In the genomic region with DNA sequence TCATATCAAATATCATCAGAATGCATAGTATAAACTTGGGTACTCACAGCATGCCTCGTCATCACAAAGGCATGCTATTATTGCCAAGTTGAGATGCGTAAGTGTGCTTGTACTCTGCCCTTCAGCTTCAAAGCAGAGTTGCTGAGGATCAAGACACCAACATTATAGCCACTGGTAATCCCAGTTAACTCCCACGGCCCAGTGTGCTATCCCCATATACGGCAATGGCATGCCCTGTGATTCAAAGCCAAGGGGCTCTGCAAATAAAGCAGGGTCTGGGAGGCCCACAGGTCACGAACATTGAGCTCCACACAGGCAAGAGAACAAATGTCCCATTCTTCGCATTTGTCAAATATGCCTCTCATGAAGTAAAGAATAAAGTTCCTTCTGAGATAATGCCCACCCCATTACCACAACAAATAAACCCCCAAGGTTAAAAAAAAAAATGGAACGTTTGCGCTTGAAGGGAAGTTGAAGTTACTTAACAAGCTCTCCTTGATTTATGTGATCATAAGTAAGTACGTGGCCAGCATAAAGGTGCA, we compare ENCODE assay signal across 12 cellular contexts.
DNase-seq lines count a peak whose midpoint lies in the region; ATAC-seq, FAIRE-seq and TF ChIP-seq lines count a peak whose summit lies in the region.
"Had no signal": no experiment of that assay in that cellular context is flagged by ENCODE, and none has a peak within 500 bp of the region (broad histone marks: within the 10 kb centered on the region; RNA-seq: fewer than 3 reads in every experiment).

No MANE protein-coding gene starts in this region.

- TF ChIP-seq POLR2A in A549 (IDR thresholded peaks at IDR 0.05; ENCODE audit: low read length) = no peak

- H3K27ac ChIP-seq in A549 = peak overlapping the region; percentile 16 to 63; a peak in 4 of 6 replicates

- CTCF ChIA-PET in A549 (lab: Yijun Ruan, JAX) = no interaction called here

- H3K4me3 Mint-ChIP-seq in immature natural killer cell = no peak overlapping the region
- H3K4me3 Mint-ChIP-seq in stimulated activated effector memory CD8-positive, alpha-beta T cell treated with anti-CD3 and anti-CD28 coated beads, Interleukin-12 subunit alpha, Interleukin-12 subunit beta, amount 100 ng/mL, for 72 hours = no peak overlapping the region

- H3K27ac Mint-ChIP-seq in immature natural killer cell = no peak overlapping the region
- no peak overlapping the region for H3K27ac Mint-ChIP-seq in stimulated activated effector memory CD8-positive, alpha-beta T cell treated with anti-CD3 and anti-CD28 coated beads, Interleukin-12 subunit alpha, Interleukin-12 subunit beta, amount 100 ng/mL, for 72 hours

- peak; percentile 59 to 89; a peak in 4 of 6 replicates for ATAC-seq in A549
- ATAC-seq in stimulated activated effector memory CD8-positive, alpha-beta T cell treated with anti-CD3 and anti-CD28 coated beads, Interleukin-12 subunit alpha, Interleukin-12 subunit beta, amount 100 ng/mL, for 72 hours = no peak
- ATAC-seq in GM21576 (IDR thresholded peaks at IDR 0.05; ENCODE audit: unreplicated experiment) = no peak

- TF ChIP-seq RAD21 in A549 (conservative IDR thresholded peaks at IDR 0.05 in 1 of 2, IDR thresholded peaks at IDR 0.05 in 1 of 2) = no peak

- peaks cover 12% of the 10 kb centered on the region for H3K4me1 ChIP-seq in A549

- TF ChIP-seq CTCF in A549 (IDR thresholded peaks at IDR 0.05) = no peak

- 39% methylated on average over 9 of the region's 9 CpGs for WGBS in A549 (ENCODE audit: missing lambda C conversion rate)

- no peak for FAIRE-seq in A549 (lab: Jason Lieb, UNC)

- peak overlapping the region; percentile 56 for H3K4me2 ChIP-seq in A549

- H3K27me3 Mint-ChIP-seq in immature natural killer cell (ENCODE audit: low read depth in 3 of 3) = peaks cover 0 to 2% (median 0%) of the 10 kb centered on the region in 3 donors

- peak; percentile 4 to 81 for DNase-seq in A549 (ENCODE audit: low read depth in 1 of 2, low spot score in 1 of 2)
- peak; percentile 48 for DNase-seq in HS-5 (ENCODE audit: low read depth)
- peak; percentile 57 for DNase-seq in amniotic stem cell (lab: John Stamatoyannopoulos, UW)
- DNase-seq in hepatic stellate cell (ENCODE audit: low spot score) = peak; percentile 2
- DNase-seq in immature natural killer cell = no peak
- no peak for DNase-seq in stimulated activated effector memory CD8-positive, alpha-beta T cell treated with anti-CD3 and anti-CD28 coated beads, Interleukin-12 subunit alpha, Interleukin-12 subunit beta, amount 100 ng/mL, for 72 hours (ENCODE audit: low spot score in 2 of 2)
- no peak for DNase-seq in T-helper 1 cell
- DNase-seq: DMS79 treated with DMSO at 0.1 percent for 48 hours, NCI-H1092 treated with DMSO at 0.1 percent for 48 hours, NCI-H446, RPMI8226 had no signal

- TF ChIP-seq EP300 in A549 (IDR thresholded peaks at IDR 0.05) = no peak

- H3K36me3 Mint-ChIP-seq in immature natural killer cell = no peaks in the 10 kb centered on the region
- H3K36me3 Mint-ChIP-seq in stimulated activated effector memory CD8-positive, alpha-beta T cell treated with anti-CD3 and anti-CD28 coated beads, Interleukin-12 subunit alpha, Interleukin-12 subunit beta, amount 100 ng/mL, for 72 hours = no peaks in the 10 kb centered on the region

- no peak overlapping the region for H3K4me3 ChIP-seq in A549

- POLR2A ChIA-PET in A549 (lab: Yijun Ruan, JAX) = no interaction called here

- H3K9me3 Mint-ChIP-seq in immature natural killer cell = peaks cover 0 to 6% (median 0%) of the 10 kb centered on the region in 6 donors
- no peaks in the 10 kb centered on the region for H3K9me3 Mint-ChIP-seq in stimulated activated effector memory CD8-positive, alpha-beta T cell treated with anti-CD3 and anti-CD28 coated beads, Interleukin-12 subunit alpha, Interleukin-12 subunit beta, amount 100 ng/mL, for 72 hours

- H3K9me3 ChIP-seq in A549 = no peaks in the 10 kb centered on the region

- H3K4me1 Mint-ChIP-seq in immature natural killer cell = no peaks in the 10 kb centered on the region
- no peaks in the 10 kb centered on the region for H3K4me1 Mint-ChIP-seq in stimulated activated effector memory CD8-positive, alpha-beta T cell treated with anti-CD3 and anti-CD28 coated beads, Interleukin-12 subunit alpha, Interleukin-12 subunit beta, amount 100 ng/mL, for 72 hours

TF ChIP-seq in A549, 52 proteins besides CTCF, POLR2A, EP300 and RAD21 (continues in another document):
- no peak for TF ChIP-seq HEYL (CRISPR knock-in tag; IDR thresholded peaks at IDR 0.05)
- TF ChIP-seq MYC (IDR thresholded peaks at IDR 0.05; ENCODE audit: borderline replicate concordance, low read length) = no peak
- no peak for TF ChIP-seq CBX8 (IDR thresholded peaks at IDR 0.05)
- TF ChIP-seq, protein P1, sequence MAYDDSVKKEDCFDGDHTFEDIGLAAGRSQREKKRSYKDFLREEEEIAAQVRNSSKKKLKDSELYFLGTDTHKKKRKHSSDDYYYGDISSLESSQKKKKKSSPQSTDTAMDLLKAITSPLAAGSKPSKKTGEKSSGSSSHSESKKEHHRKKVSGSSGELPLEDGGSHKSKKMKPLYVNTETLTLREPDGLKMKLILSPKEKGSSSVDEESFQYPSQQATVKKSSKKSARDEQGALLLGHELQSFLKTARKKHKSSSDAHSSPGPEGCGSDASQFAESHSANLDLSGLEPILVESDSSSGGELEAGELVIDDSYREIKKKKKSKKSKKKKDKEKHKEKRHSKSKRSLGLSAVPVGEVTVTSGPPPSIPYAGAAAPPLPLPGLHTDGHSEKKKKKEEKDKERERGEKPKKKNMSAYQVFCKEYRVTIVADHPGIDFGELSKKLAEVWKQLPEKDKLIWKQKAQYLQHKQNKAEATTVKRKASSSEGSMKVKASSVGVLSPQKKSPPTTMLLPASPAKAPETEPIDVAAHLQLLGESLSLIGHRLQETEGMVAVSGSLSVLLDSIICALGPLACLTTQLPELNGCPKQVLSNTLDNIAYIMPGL (CRISPR knock-in tag; IDR thresholded peaks at IDR 0.05; ENCODE audit: borderline replicate concordance) = no peak
- TF ChIP-seq CHD2 (IDR thresholded peaks at IDR 0.05; ENCODE audit: low read length, partially characterized antibody) = no peak
- TF ChIP-seq RFX5 (IDR thresholded peaks at IDR 0.05) = no peak
- no peak for TF ChIP-seq NR3C1 (IDR thresholded peaks at IDR 0.05)
- no peak for TF ChIP-seq EHMT2 (IDR thresholded peaks at IDR 0.05; ENCODE audit: low read depth)
- TF ChIP-seq JUNB (IDR thresholded peaks at IDR 0.05) = no peak
- peak; percentile 1 for TF ChIP-seq MAFK (IDR thresholded peaks at IDR 0.05; ENCODE audit: partially characterized antibody)
- no peak for TF ChIP-seq FOSL2 (IDR thresholded peaks at IDR 0.05)
- peak; percentile 55 for TF ChIP-seq FOSL2 (CRISPR knock-in tag; IDR thresholded peaks at IDR 0.05)
- no peak for TF ChIP-seq NPAS2 (CRISPR knock-in tag; IDR thresholded peaks at IDR 0.05; ENCODE audit: borderline replicate concordance)
- peak; percentile 59; the same call in 1 of the 2 replicates for TF ChIP-seq GATA3 (IDR thresholded peaks at IDR 0.05; ENCODE audit: borderline replicate concordance)
- TF ChIP-seq, protein P2, sequence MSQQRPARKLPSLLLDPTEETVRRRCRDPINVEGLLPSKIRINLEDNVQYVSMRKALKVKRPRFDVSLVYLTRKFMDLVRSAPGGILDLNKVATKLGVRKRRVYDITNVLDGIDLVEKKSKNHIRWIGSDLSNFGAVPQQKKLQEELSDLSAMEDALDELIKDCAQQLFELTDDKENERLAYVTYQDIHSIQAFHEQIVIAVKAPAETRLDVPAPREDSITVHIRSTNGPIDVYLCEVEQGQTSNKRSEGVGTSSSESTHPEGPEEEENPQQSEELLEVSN (IDR thresholded peaks at IDR 0.05; ENCODE audit: borderline replicate concordance, low read depth) = no peak
- TF ChIP-seq, protein P3, sequence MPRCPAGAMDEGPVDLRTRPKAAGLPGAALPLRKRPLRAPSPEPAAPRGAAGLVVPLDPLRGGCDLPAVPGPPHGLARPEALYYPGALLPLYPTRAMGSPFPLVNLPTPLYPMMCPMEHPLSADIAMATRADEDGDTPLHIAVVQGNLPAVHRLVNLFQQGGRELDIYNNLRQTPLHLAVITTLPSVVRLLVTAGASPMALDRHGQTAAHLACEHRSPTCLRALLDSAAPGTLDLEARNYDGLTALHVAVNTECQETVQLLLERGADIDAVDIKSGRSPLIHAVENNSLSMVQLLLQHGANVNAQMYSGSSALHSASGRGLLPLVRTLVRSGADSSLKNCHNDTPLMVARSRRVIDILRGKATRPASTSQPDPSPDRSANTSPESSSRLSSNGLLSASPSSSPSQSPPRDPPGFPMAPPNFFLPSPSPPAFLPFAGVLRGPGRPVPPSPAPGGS (IDR thresholded peaks at IDR 0.05) = no peak
- TF ChIP-seq SREBF2 (IDR thresholded peaks at IDR 0.05) = no peak
- TF ChIP-seq, protein P4, sequence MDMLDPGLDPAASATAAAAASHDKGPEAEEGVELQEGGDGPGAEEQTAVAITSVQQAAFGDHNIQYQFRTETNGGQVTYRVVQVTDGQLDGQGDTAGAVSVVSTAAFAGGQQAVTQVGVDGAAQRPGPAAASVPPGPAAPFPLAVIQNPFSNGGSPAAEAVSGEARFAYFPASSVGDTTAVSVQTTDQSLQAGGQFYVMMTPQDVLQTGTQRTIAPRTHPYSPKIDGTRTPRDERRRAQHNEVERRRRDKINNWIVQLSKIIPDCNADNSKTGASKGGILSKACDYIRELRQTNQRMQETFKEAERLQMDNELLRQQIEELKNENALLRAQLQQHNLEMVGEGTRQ (IDR thresholded peaks at IDR 0.05) = no peak
- no peak for TF ChIP-seq HOXB13 (CRISPR knock-in tag; IDR thresholded peaks at IDR 0.05; ENCODE audit: low read depth)
- TF ChIP-seq, protein P5, sequence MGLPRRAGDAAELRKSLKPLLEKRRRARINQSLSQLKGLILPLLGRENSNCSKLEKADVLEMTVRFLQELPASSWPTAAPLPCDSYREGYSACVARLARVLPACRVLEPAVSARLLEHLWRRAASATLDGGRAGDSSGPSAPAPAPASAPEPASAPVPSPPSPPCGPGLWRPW (IDR thresholded peaks at IDR 0.05) = no peak
- TF ChIP-seq SMC3 (IDR thresholded peaks at IDR 0.05) = no peak
- no peak for TF ChIP-seq JUN (IDR thresholded peaks at IDR 0.05)
- no peak for TF ChIP-seq NFE2L2 (conservative IDR thresholded peaks at IDR 0.05; ENCODE audit: low read length)
- TF ChIP-seq, protein P6, sequence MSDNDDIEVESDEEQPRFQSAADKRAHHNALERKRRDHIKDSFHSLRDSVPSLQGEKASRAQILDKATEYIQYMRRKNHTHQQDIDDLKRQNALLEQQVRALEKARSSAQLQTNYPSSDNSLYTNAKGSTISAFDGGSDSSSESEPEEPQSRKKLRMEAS (IDR thresholded peaks at IDR 0.05) = peak; percentile 33; the same call in 1 of the 2 replicates
- TF ChIP-seq CEBPB (IDR thresholded peaks at IDR 0.05) = no peak; a peak in 1 of 4 replicates
- no peak for TF ChIP-seq ZFP36 (IDR thresholded peaks at IDR 0.05; ENCODE audit: borderline replicate concordance, partially characterized antibody)

Comparison
In these comparisons a context has a peak if more than half of its experiments do, and no peak if none do; other contexts are left out.
1. ATAC-seq: peak in A549 (2 of 2); none in stimulated activated effector memory CD8-positive, alpha-beta T cell treated with anti-CD3 and anti-CD28 coated beads, Interleukin-12 subunit alpha, Interleukin-12 subunit beta, amount 100 ng/mL, for 72 hours (single experiment) and GM21576 (single experiment).
2. DNase-seq: peak in A549 (2 of 2), HS-5 (single experiment), amniotic stem cell (single experiment) and hepatic stellate cell (single experiment); none in immature natural killer cell (0 of 3), stimulated activated effector memory CD8-positive, alpha-beta T cell treated with anti-CD3 and anti-CD28 coated beads, Interleukin-12 subunit alpha, Interleukin-12 subunit beta, amount 100 ng/mL, for 72 hours (0 of 2) and T-helper 1 cell (0 of 5).